19 cellular contexts compared by ENCODE assay signal in genomic region chr2:30656079-30656478, GRCh38.
DNase-seq lines count a peak whose midpoint lies in the region; TF ChIP-seq lines count a peak whose summit lies in the region.
"Had no signal": no experiment of that assay in that cellular context is flagged by ENCODE, and none has a peak within 500 bp of the region (broad histone marks: within the 10 kb centered on the region; RNA-seq: fewer than 3 reads in every experiment).

No MANE protein-coding gene starts in this region.

- POLR2A ChIA-PET in PC-9 (lab: Charles Lee; ENCODE audit: unreplicated experiment), result no interaction called here

- H3K4me1 ChIP-seq in SJCRH30 (peaks cover 18% of the 10 kb centered on the region), skeletal muscle satellite cell (ENCODE audit: control insufficient read depth, insufficient read depth, low read length) (peaks cover 20% of the 10 kb centered on the region), PC-9 (replicated peaks; ENCODE audit: insufficient read depth) (no peaks in the 10 kb centered on the region)

- H3K4me3 ChIP-seq in SJCRH30 (no peak overlapping the region), fibroblast of villous mesenchyme (ENCODE audit: low read depth, low read length) (no peak overlapping the region), skeletal muscle satellite cell (ENCODE audit: low read length) (peak overlapping the region; percentile 19), PC-9 (no peak overlapping the region)
- H3K4me3 ChIP-seq: SK-N-MC, thoracic aorta had no signal

- DNase-seq in HCEC 1CT (peak; percentile 58), SJCRH30 (peak in 1 of 2 experiments; percentile 56), fibroblast of villous mesenchyme (ENCODE audit: low read depth) (peak; percentile 31), substantia nigra (lab: John Stamatoyannopoulos, UW) (no peak), COR-L47 (lab: John Stamatoyannopoulos, UW) (no peak), PC-9 (no peak)
- DNase-seq: activated B cell treated with CpG ODN at 0.5 μM for 24 hours; activated naive CD4-positive, alpha-beta T cell treated with anti-CD3 and anti-CD28 coated beads, Interleukin-2, amount 50 U/mL, for 16 hours; activated T-cell treated with anti-CD3 and anti-CD28 coated beads, Interleukin-2, amount 50 U/mL, for 48 hours; DND-41; left cardiac atrium; midbrain; NCI-H1694; NCI-H774; retina; stimulated activated CD4-positive, alpha-beta T cell treated with anti-CD3 and anti-CD28 coated beads, Interleukin-15, amount 100 ng/mL, for 24 hours had no signal

- no peaks in the 10 kb centered on the region for H3F3A ChIP-seq in PC-9 (ENCODE audit: insufficient read depth, low read depth)

- no peaks in the 10 kb centered on the region for H3K27me3 ChIP-seq in SJCRH30
- H3K27me3 ChIP-seq in skeletal muscle satellite cell (ENCODE audit: control insufficient read depth, insufficient read depth, low read length), result no peaks in the 10 kb centered on the region
- H3K27me3 ChIP-seq in PC-9 (ENCODE audit: insufficient read depth, low read depth), result no peaks in the 10 kb centered on the region

- no peaks in the 10 kb centered on the region for H4K20me1 ChIP-seq in PC-9 (ENCODE audit: insufficient read depth)

- peak overlapping the region; percentile 12 for H3K9ac ChIP-seq in skeletal muscle satellite cell (ENCODE audit: low read depth, low read length)

- CTCF ChIA-PET in PC-9 (lab: Charles Lee), result no interaction called here

- BruUV-seq in PC-9 (replicated peaks; lab: Mats Ljungman, UMichigan), result no TSS peak

- H3K9me3 ChIP-seq in SJCRH30 (replicated peaks) (no peaks in the 10 kb centered on the region), skeletal muscle satellite cell (replicated peaks; ENCODE audit: low read length) (no peaks in the 10 kb centered on the region), PC-9 (ENCODE audit: insufficient read depth, low read depth) (no peaks in the 10 kb centered on the region)
- H3K9me3 ChIP-seq: thoracic aorta had no signal

- intact Hi-C loops in PC-9 (cut with micrococcal nuclease; ENCODE audit: unreplicated experiment), result no loop called here

- no peak overlapping the region for H2AFZ ChIP-seq in PC-9

- H3K9me2 ChIP-seq in PC-9 (ENCODE audit: insufficient read depth), result no peaks in the 10 kb centered on the region

- no peak for TF ChIP-seq CTCF in fibroblast of villous mesenchyme (IDR thresholded peaks at IDR 0.05; ENCODE audit: insufficient read depth, low read depth, low read length)
- TF ChIP-seq CTCF in PC-9 (conservative IDR thresholded peaks at IDR 0.05), result no peak

- H3K79me2 ChIP-seq in PC-9 (ENCODE audit: low read depth), result no peaks in the 10 kb centered on the region

- no peaks in the 10 kb centered on the region for H3K36me3 ChIP-seq in SJCRH30
- no peaks in the 10 kb centered on the region for H3K36me3 ChIP-seq in skeletal muscle satellite cell (ENCODE audit: insufficient read depth, low read length)
- H3K36me3 ChIP-seq in PC-9 (ENCODE audit: low read depth), result no peaks in the 10 kb centered on the region
- H3K36me3 ChIP-seq: thoracic aorta had no signal

- H3K27ac ChIP-seq in SJCRH30, result peak overlapping the region; percentile 66
- no peak overlapping the region for H3K27ac ChIP-seq in substantia nigra (ENCODE audit: low read depth, low read length, poor library complexity, severe bottlenecking)
- H3K27ac ChIP-seq in PC-9, result no peak overlapping the region
- H3K27ac ChIP-seq: SK-N-MC, thoracic aorta had no signal

- H3K4me2 ChIP-seq in skeletal muscle satellite cell (ENCODE audit: low read length) (peak overlapping the region; percentile 29), PC-9 (no peak overlapping the region)

Comparison
In these comparisons a context has a peak if more than half of its experiments do, and no peak if none do; other contexts are left out.
1. DNase-seq: peak in HCEC 1CT (single experiment) and fibroblast of villous mesenchyme (single experiment); none in substantia nigra (0 of 49), COR-L47 (single experiment) and PC-9 (0 of 2).